ENCODE assay signal across 15 cellular contexts in the genomic region with DNA sequence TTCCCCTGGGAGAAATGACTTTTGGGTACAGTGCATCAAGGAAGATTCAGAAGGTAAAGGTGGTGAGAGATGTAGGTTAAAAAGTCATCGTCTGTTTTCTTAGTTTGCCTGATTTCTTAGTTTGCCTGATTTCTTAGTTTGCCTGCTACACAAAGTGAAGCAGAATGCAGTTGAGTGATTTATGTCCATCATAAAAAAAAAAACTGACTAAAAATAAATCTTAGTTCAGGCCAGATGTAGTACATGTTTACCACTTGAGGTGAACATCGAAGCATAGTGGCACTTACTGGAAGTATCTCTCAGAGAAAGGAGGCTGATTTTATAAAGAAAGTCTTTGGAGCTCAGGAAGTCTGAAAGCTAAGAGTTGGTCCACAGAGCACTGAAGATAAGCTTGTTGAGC.
"Had no signal": no experiment of that assay in that cellular context is flagged by ENCODE, and none has a peak within 500 bp of the region (broad histone marks: within the 10 kb centered on the region; RNA-seq: fewer than 3 reads in every experiment).

No MANE protein-coding gene starts in this region.

- ATAC-seq: stimulated activated effector memory CD8-positive, alpha-beta T cell treated with anti-CD3 and anti-CD28 coated beads, Interleukin-12 subunit alpha, Interleukin-12 subunit beta, amount 100 ng/mL, for 72 hours had no signal

- H3K4me1 ChIP-seq: uterus had no signal

- FAIRE-seq: astrocyte, bronchial epithelial cell had no signal

- H3K36me3 ChIP-seq: neural progenitor cell, ovary, uterus had no signal

- H2AFZ ChIP-seq: neural progenitor cell had no signal

- DNase-seq: activated CD4-positive, CD25-positive, alpha-beta regulatory T cell treated with anti-CD3 and anti-CD28 coated beads, Interleukin-2, amount 50 U/mL, for 72 hours; activated naive CD4-positive, alpha-beta T cell; dorsolateral prefrontal cortex; islet precursor cell; ovary; stimulated activated CD4-positive, alpha-beta T cell treated with anti-CD3 and anti-CD28 coated beads, Interleukin-12 subunit alpha, Interleukin-12 subunit beta, amount 100 ng/mL, for 4 hours; T-helper 9 cell; uterus had no signal

- H3K4me2 ChIP-seq: neural progenitor cell had no signal

- H3K27ac Mint-ChIP-seq: activated T-helper 1 cell treated with anti-CD3 and anti-CD28 coated beads, Interleukin-12 subunit alpha, Interleukin-12 subunit beta, Interleukin-2, Interleukin-4 antibody, amounts not matched to agents 30 ng/mL and 10 ng/mL and 1 ng/mL, durations not matched to agents 14 hours and 24 hours and 36 hours; mesothelial cell of epicardium; stimulated activated effector memory CD8-positive, alpha-beta T cell treated with anti-CD3 and anti-CD28 coated beads, Interleukin-12 subunit alpha, Interleukin-12 subunit beta, amount 100 ng/mL, for 72 hours had no signal

- H3K9me3 ChIP-seq: ovary, uterus had no signal

- H3K4me3 ChIP-seq: dorsolateral prefrontal cortex, lung, neural progenitor cell, ovary, uterus had no signal

- H3K9me3 Mint-ChIP-seq: activated T-helper 1 cell treated with anti-CD3 and anti-CD28 coated beads, Interleukin-12 subunit alpha, Interleukin-12 subunit beta, Interleukin-2, Interleukin-4 antibody, amounts not matched to agents 30 ng/mL and 10 ng/mL and 1 ng/mL, durations not matched to agents 14 hours and 24 hours and 36 hours; mesothelial cell of epicardium; neural progenitor cell; stimulated activated effector memory CD8-positive, alpha-beta T cell treated with anti-CD3 and anti-CD28 coated beads, Interleukin-12 subunit alpha, Interleukin-12 subunit beta, amount 100 ng/mL, for 72 hours had no signal

- H3K4me3 Mint-ChIP-seq: activated T-helper 1 cell treated with anti-CD3 and anti-CD28 coated beads, Interleukin-12 subunit alpha, Interleukin-12 subunit beta, Interleukin-2, Interleukin-4 antibody, amounts not matched to agents 30 ng/mL and 10 ng/mL and 1 ng/mL, durations not matched to agents 14 hours and 24 hours and 36 hours; mesothelial cell of epicardium; neural progenitor cell; stimulated activated effector memory CD8-positive, alpha-beta T cell treated with anti-CD3 and anti-CD28 coated beads, Interleukin-12 subunit alpha, Interleukin-12 subunit beta, amount 100 ng/mL, for 72 hours had no signal

- H3K27ac ChIP-seq: neural progenitor cell, ovary had no signal

- H3K36me3 Mint-ChIP-seq: mesothelial cell of epicardium had no signal

- H3K27me3 ChIP-seq: dorsolateral prefrontal cortex, neural progenitor cell, ovary, uterus had no signal

- H3K9ac ChIP-seq: neural progenitor cell had no signal
